In genomic region chr6:150877928-150878327, GRCh38 we compare ENCODE assay signal across 2 cellular contexts.
TF ChIP-seq lines count a peak whose summit lies in the region.

No MANE protein-coding gene starts in this region.

TF ChIP-seq in IMR-90, 13 proteins besides CTCF, POLR2A, EP300 and RAD21:
- TF ChIP-seq MAFK (IDR thresholded peaks at IDR 0.05; ENCODE audit: low read depth, low read length) (no peak), BHLHE40 (IDR thresholded peaks at IDR 0.05; ENCODE audit: low read depth, low read length) (no peak), NFE2L2 (IDR thresholded peaks at IDR 0.05; ENCODE audit: low read depth, low read length) (no peak), CEBPB (IDR thresholded peaks at IDR 0.05; ENCODE audit: low read depth, low read length) (no peak), RCOR1 (IDR thresholded peaks at IDR 0.05; ENCODE audit: insufficient replicate concordance, low read length) (no peak), CHD1 (IDR thresholded peaks at IDR 0.05; ENCODE audit: low read depth, low read length) (no peak)

TF ChIP-seq in H1, 55 proteins besides CTCF, POLR2A, EP300 and RAD21:
- no peak for TF ChIP-seq TCF12 (IDR thresholded peaks at IDR 0.05; ENCODE audit: low read depth, low read length)
- no peak for TF ChIP-seq KDM5A (IDR thresholded peaks at IDR 0.05; ENCODE audit: low read length)
- TF ChIP-seq SUZ12 (IDR thresholded peaks at IDR 0.05; ENCODE audit: low read length) = no peak
- TF ChIP-seq CBX8 (IDR thresholded peaks at IDR 0.05; ENCODE audit: borderline replicate concordance, low read depth, low read length) = no peak
- TF ChIP-seq JUND (IDR thresholded peaks at IDR 0.05; ENCODE audit: low read length) = no peak
- no peak for TF ChIP-seq GABPA (IDR thresholded peaks at IDR 0.05; ENCODE audit: borderline replicate concordance, insufficient read depth, low read length)
- no peak for TF ChIP-seq RBBP5 (IDR thresholded peaks at IDR 0.05; ENCODE audit: borderline replicate concordance, low read depth, low read length)
- no peak for TF ChIP-seq SRF (IDR thresholded peaks at IDR 0.05; ENCODE audit: low read depth, low read length)
- TF ChIP-seq BRCA1 (IDR thresholded peaks at IDR 0.05; ENCODE audit: low read depth, low read length) = no peak
- TF ChIP-seq E2F6 (IDR thresholded peaks at IDR 0.05) = no peak
- TF ChIP-seq RNF2 (IDR thresholded peaks at IDR 0.05; ENCODE audit: borderline replicate concordance, low read depth, low read length, missing control alignments, poor library complexity, severe bottlenecking) = no peak
- no peak for TF ChIP-seq BACH1 (IDR thresholded peaks at IDR 0.05; ENCODE audit: low read length)
- no peak for TF ChIP-seq HDAC2 (IDR thresholded peaks at IDR 0.05; ENCODE audit: borderline replicate concordance in 1 of 2, low read depth in 2 of 2, low read length in 2 of 2)
- no peak for TF ChIP-seq FOSL1 (IDR thresholded peaks at IDR 0.05; ENCODE audit: insufficient read depth, low read depth, low read length)
- TF ChIP-seq EGR1 (IDR thresholded peaks at IDR 0.05; ENCODE audit: borderline replicate concordance, low read depth, low read length) = no peak
- TF ChIP-seq ZNF274 (IDR thresholded peaks at IDR 0.05; ENCODE audit: borderline replicate concordance, extremely low read depth, low read length) = no peak
